In genomic region chr16:75111514-75112280, GRCh38 we compare ENCODE assay signal across 1 cellular context.
TF ChIP-seq lines count a peak whose summit lies in the region.

No MANE protein-coding gene starts in this region.

TF ChIP-seq in HepG2, 621 proteins besides CTCF, POLR2A, EP300 and RAD21 (continued from another document):
- TF ChIP-seq ZNF777 (CRISPR knock-in tag; IDR thresholded peaks at IDR 0.05): 0 out of 2 replicates have a peak, but pooled peaks have one; percentile 19
- TF ChIP-seq ZNF580 (CRISPR knock-in tag; IDR thresholded peaks at IDR 0.05; ENCODE audit: borderline replicate concordance, low read depth): 0 out of 2 replicates have a peak, but pooled peaks have one; percentile 2
- 0 out of 2 replicates have a peak, but pooled peaks have one; percentile 1 for TF ChIP-seq ZNF296 (CRISPR knock-in tag; conservative IDR thresholded peaks at IDR 0.05)
- TF ChIP-seq PPARG (CRISPR knock-in tag; conservative IDR thresholded peaks at IDR 0.05): 0 out of 2 replicates have a peak, but pooled peaks have one; percentile 1
- peak; percentile 81 for TF ChIP-seq ZNF605 (CRISPR knock-in tag; IDR thresholded peaks at IDR 0.05)
- peak; percentile 29; the same call in 1 of the 2 replicates for TF ChIP-seq ZBTB7A (CRISPR knock-in tag; IDR thresholded peaks at IDR 0.05)
- TF ChIP-seq, protein P1, sequence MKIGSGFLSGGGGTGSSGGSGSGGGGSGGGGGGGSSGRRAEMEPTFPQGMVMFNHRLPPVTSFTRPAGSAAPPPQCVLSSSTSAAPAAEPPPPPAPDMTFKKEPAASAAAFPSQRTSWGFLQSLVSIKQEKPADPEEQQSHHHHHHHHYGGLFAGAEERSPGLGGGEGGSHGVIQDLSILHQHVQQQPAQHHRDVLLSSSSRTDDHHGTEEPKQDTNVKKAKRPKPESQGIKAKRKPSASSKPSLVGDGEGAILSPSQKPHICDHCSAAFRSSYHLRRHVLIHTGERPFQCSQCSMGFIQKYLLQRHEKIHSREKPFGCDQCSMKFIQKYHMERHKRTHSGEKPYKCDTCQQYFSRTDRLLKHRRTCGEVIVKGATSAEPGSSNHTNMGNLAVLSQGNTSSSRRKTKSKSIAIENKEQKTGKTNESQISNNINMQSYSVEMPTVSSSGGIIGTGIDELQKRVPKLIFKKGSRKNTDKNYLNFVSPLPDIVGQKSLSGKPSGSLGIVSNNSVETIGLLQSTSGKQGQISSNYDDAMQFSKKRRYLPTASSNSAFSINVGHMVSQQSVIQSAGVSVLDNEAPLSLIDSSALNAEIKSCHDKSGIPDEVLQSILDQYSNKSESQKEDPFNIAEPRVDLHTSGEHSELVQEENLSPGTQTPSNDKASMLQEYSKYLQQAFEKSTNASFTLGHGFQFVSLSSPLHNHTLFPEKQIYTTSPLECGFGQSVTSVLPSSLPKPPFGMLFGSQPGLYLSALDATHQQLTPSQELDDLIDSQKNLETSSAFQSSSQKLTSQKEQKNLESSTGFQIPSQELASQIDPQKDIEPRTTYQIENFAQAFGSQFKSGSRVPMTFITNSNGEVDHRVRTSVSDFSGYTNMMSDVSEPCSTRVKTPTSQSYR (CRISPR knock-in tag; IDR thresholded peaks at IDR 0.05; ENCODE audit: borderline replicate concordance): peak; percentile 62; the same call in 1 of the 2 replicates
- TF ChIP-seq DMAP1 (CRISPR knock-in tag; IDR thresholded peaks at IDR 0.05): 0 out of 2 replicates have a peak, but pooled peaks have one; percentile 8
- no peak for TF ChIP-seq ZNF678 (CRISPR knock-in tag; IDR thresholded peaks at IDR 0.05)
- 0 out of 2 replicates have a peak, but pooled peaks have one; percentile 5 for TF ChIP-seq ONECUT2 (CRISPR knock-in tag; IDR thresholded peaks at IDR 0.05)
- TF ChIP-seq KLF9 (CRISPR knock-in tag; IDR thresholded peaks at IDR 0.05; ENCODE audit: low read depth): no peak
- TF ChIP-seq NONO (IDR thresholded peaks at IDR 0.05): no peak
- TF ChIP-seq NONO (CRISPR knock-in tag; conservative IDR thresholded peaks at IDR 0.05): peak; percentile 55; the same call in 1 of the 2 replicates
- peak; percentile 28; the same call in 1 of the 2 replicates for TF ChIP-seq ZNF687 (CRISPR knock-in tag; IDR thresholded peaks at IDR 0.05)
- TF ChIP-seq ZFP82 (CRISPR knock-in tag; IDR thresholded peaks at IDR 0.05; ENCODE audit: borderline replicate concordance): 0 out of 2 replicates have a peak, but pooled peaks have one; percentile 6
- peak; percentile 9; the same call in 1 of the 2 replicates for TF ChIP-seq ARNTL (CRISPR knock-in tag; IDR thresholded peaks at IDR 0.05)
- TF ChIP-seq SPEN (CRISPR knock-in tag; IDR thresholded peaks at IDR 0.05; ENCODE audit: low read depth): peak; percentile 6; the same call in 1 of the 2 replicates
- peak; percentile 52 for TF ChIP-seq RBM39 (IDR thresholded peaks at IDR 0.05; ENCODE audit: low read depth, low read length, poor library complexity, severe bottlenecking)
- TF ChIP-seq SRSF1 (optimal IDR thresholded peaks at IDR 0.05; ENCODE audit: low read depth, low read length): no peak
TF ChIP-seq in HepG2: peak in this region for 39.
